ENCODE assay signal across 14 cellular contexts in genomic region chr1:157485793-157486192, GRCh38.
DNase-seq lines count a peak whose midpoint lies in the region; ATAC-seq, FAIRE-seq and TF ChIP-seq lines count a peak whose summit lies in the region.
"Had no signal": no experiment of that assay in that cellular context is flagged by ENCODE, and none has a peak within 500 bp of the region (broad histone marks: within the 10 kb centered on the region; RNA-seq: fewer than 3 reads in every experiment).

No MANE protein-coding gene starts in this region.

- no peaks in the 10 kb centered on the region for H3K9me1 ChIP-seq in K562 (ENCODE audit: control insufficient read depth, insufficient read depth, low read length)

- H3K9me3 ChIP-seq in WERI-Rb-1 (ENCODE audit: severe bottlenecking) (peaks cover under 1% of the 10 kb centered on the region), K562 (replicated peaks; ENCODE audit: control insufficient read depth, insufficient read depth, low read depth, low read length) (no peaks in the 10 kb centered on the region)
- H3K9me3 ChIP-seq: A549, Caco-2 had no signal

- H3K36me3 ChIP-seq in WERI-Rb-1 = no peaks in the 10 kb centered on the region
- H3K36me3 ChIP-seq in K562 (ENCODE audit: control insufficient read depth, insufficient read depth, low read length) = no peaks in the 10 kb centered on the region

- no peak overlapping the region for H3K4me3 Mint-ChIP-seq in activated CD4-positive, alpha-beta T cell treated with anti-CD3 and anti-CD28 coated beads, Interleukin-2, amount 10 ng/mL, durations not matched to agents 24 days and 14 days
- H3K4me3 Mint-ChIP-seq in stimulated activated naive CD8-positive, alpha-beta T cell treated with anti-CD3 and anti-CD28 coated beads, Interleukin-15, amount 100 ng/mL, for 72 hours = no peak overlapping the region
- H3K4me3 Mint-ChIP-seq: CD14-positive monocyte; CD8-positive, alpha-beta memory T cell; HFFc6 had no signal

- WGBS in K562 (ENCODE audit: insufficient coverage, low coverage, missing lambda C conversion rate) = 59% methylated on average over 3 of the region's 3 CpGs

- H3K27me3 Mint-ChIP-seq in activated CD4-positive, alpha-beta T cell treated with anti-CD3 and anti-CD28 coated beads, Interleukin-2, amount 10 ng/mL, durations not matched to agents 24 days and 14 days = peaks cover 21% of the 10 kb centered on the region
- H3K27me3 Mint-ChIP-seq in stimulated activated naive CD8-positive, alpha-beta T cell treated with anti-CD3 and anti-CD28 coated beads, Interleukin-15, amount 100 ng/mL, for 72 hours = peaks cover 7% of the 10 kb centered on the region

- no peak for TF ChIP-seq RAD21 in K562 (CRISPR knock-in tag; conservative IDR thresholded peaks at IDR 0.05 in 1 of 2, IDR thresholded peaks at IDR 0.05 in 1 of 2)

- no peak overlapping the region for H3K4me2 ChIP-seq in K562 (ENCODE audit: insufficient read depth, low read length)
- H3K4me2 ChIP-seq: A549 had no signal

- no peak for TF ChIP-seq CTCF in WERI-Rb-1 (IDR thresholded peaks at IDR 0.05; ENCODE audit: low read depth, low read length)
- no peak for TF ChIP-seq CTCF in K562 (IDR thresholded peaks at IDR 0.05 in 2 of 3, conservative IDR thresholded peaks at IDR 0.05 in 1 of 3; ENCODE audit: insufficient read depth in 2 of 3, low read depth in 1 of 3, low read length in 3 of 3)

- no peak overlapping the region for H3K4me3 ChIP-seq in WERI-Rb-1 (ENCODE audit: low read depth, low read length)
- no peak overlapping the region for H3K4me3 ChIP-seq in K562
- H3K4me3 ChIP-seq: A549 had no signal

- H3K36me3 Mint-ChIP-seq in activated CD4-positive, alpha-beta T cell treated with anti-CD3 and anti-CD28 coated beads, Interleukin-2, amount 10 ng/mL, durations not matched to agents 24 days and 14 days (ENCODE audit: low read depth) = no peaks in the 10 kb centered on the region
- H3K36me3 Mint-ChIP-seq: CD14-positive monocyte; CD8-positive, alpha-beta memory T cell had no signal

- no peak overlapping the region for H3K9ac ChIP-seq in K562 (ENCODE audit: insufficient read depth in 1 of 2, low read depth in 2 of 2, low read length in 2 of 2)

- BruUV-seq in K562 (replicated peaks; lab: Mats Ljungman, UMichigan) = no TSS peak

- ATAC-seq in K562 = no peak
- peak; percentile 40 for ATAC-seq in stimulated activated naive CD8-positive, alpha-beta T cell treated with anti-CD3 and anti-CD28 coated beads, Interleukin-15, amount 100 ng/mL, for 72 hours
- ATAC-seq: A549 had no signal

- TF ChIP-seq EP300 in K562 (IDR thresholded peaks at IDR 0.05; ENCODE audit: low read length) = no peak

- H3K4me1 ChIP-seq in K562 (replicated peaks in 1 of 2; ENCODE audit: control insufficient read depth in 2 of 2, insufficient read depth in 2 of 2, low read length in 2 of 2) = peaks cover 7 to 18% of the 10 kb centered on the region in 2 experiments; a peak in 4 of 5 replicates
- H3K4me1 ChIP-seq: A549, Caco-2 had no signal

- H3K27ac ChIP-seq in WERI-Rb-1 (0 out of 2 replicates have a peak overlapping the region, but pooled peaks have one; percentile 13), K562 (ENCODE audit: extremely low read depth, low read depth, low read length) (no peak overlapping the region)
- H3K27ac ChIP-seq: A549 had no signal

- TF ChIP-seq POLR2A in K562 (conservative IDR thresholded peaks at IDR 0.05) = no peak
- TF ChIP-seq POLR2A in erythroblast (IDR thresholded peaks at IDR 0.05; ENCODE audit: low read length) = no peak

- no peaks in the 10 kb centered on the region for H3K79me2 ChIP-seq in K562 (ENCODE audit: control insufficient read depth, insufficient read depth, low read length)

- intact Hi-C loops in activated CD4-positive, alpha-beta T cell treated with anti-CD3 and anti-CD28 coated beads, Interleukin-2, amount 10 ng/mL, durations not matched to agents 24 days and 14 days (cut with micrococcal nuclease) = no loop called here
- intact Hi-C loops in K562 (cut with micrococcal nuclease) = no loop called here

- CTCF ChIA-PET in K562 (lab: Yijun Ruan, JAX; ENCODE audit: low intra/inter-chr PET ratio) = interaction anchor here (1.3 kb wide), 1 partner anchor 292 kb away, joined by 3 read pairs; no protein-coding TSS in a partner anchor

- H3K27me3 ChIP-seq in WERI-Rb-1 (ENCODE audit: insufficient read depth, low read depth, severe bottlenecking) = no peaks in the 10 kb centered on the region
- H3K27me3 ChIP-seq in K562 (ENCODE audit: control insufficient read depth in 2 of 2, insufficient read depth in 2 of 2, low read length in 2 of 2) = 0 out of 5 replicates have a peak, but pooled peaks cover 0 to 3% of the 10 kb centered on the region in 2 experiments

- in situ Hi-C loops in K562 (cut with MboI) = loop anchor here (5.0 kb wide), 1 partner anchor 108 kb away; no protein-coding TSS in a partner anchor

- POLR2A ChIA-PET in K562 (lab: Yijun Ruan, JAX) = interaction anchor here (0.6 kb wide), 1 partner anchor 392 kb away, joined by 3 read pairs; no protein-coding TSS in a partner anchor

- peak overlapping the region; percentile 19; the same call in 1 of the 2 replicates for H2AFZ ChIP-seq in K562 (ENCODE audit: low read depth, low read length)

- FAIRE-seq in K562 (lab: Jason Lieb, UNC) = no peak
- FAIRE-seq: A549, GM18507 had no signal

- H3K4me1 Mint-ChIP-seq in activated CD4-positive, alpha-beta T cell treated with anti-CD3 and anti-CD28 coated beads, Interleukin-2, amount 10 ng/mL, durations not matched to agents 24 days and 14 days = no peaks in the 10 kb centered on the region
- peaks cover 5% of the 10 kb centered on the region for H3K4me1 Mint-ChIP-seq in stimulated activated naive CD8-positive, alpha-beta T cell treated with anti-CD3 and anti-CD28 coated beads, Interleukin-15, amount 100 ng/mL, for 72 hours
- H3K4me1 Mint-ChIP-seq: CD8-positive, alpha-beta memory T cell had no signal

- DNase-seq in activated CD4-positive, alpha-beta T cell treated with anti-CD3 and anti-CD28 coated beads, Interleukin-2, amount 10 ng/mL, durations not matched to agents 24 days and 14 days = peak; percentile 43
- no peak for DNase-seq in activated CD4-positive, alpha-beta T cell treated with anti-CD3 and anti-CD28 coated beads for 4 hours
- DNase-seq in WERI-Rb-1 (peak; percentile 65), K562 (ENCODE audit: extremely low read depth in 1 of 4, low spot score in 3 of 4) (no peak), hippocampal formation (lab: John Stamatoyannopoulos, UW) (no peak), erythroblast (lab: John Stamatoyannopoulos, UW) (no peak)
- DNase-seq in stimulated activated naive CD8-positive, alpha-beta T cell treated with anti-CD3 and anti-CD28 coated beads, Interleukin-15, amount 100 ng/mL, for 72 hours = no peak
- DNase-seq: Caco-2; CD8-positive, alpha-beta memory T cell; HCEC 1CT; HFFc6 had no signal

- H4K20me1 ChIP-seq in K562 (replicated peaks; ENCODE audit: control insufficient read depth, insufficient read depth, low read length) = no peaks in the 10 kb centered on the region

- H3K27ac Mint-ChIP-seq in activated CD4-positive, alpha-beta T cell treated with anti-CD3 and anti-CD28 coated beads, Interleukin-2, amount 10 ng/mL, durations not matched to agents 24 days and 14 days = no peak overlapping the region
- H3K27ac Mint-ChIP-seq in stimulated activated naive CD8-positive, alpha-beta T cell treated with anti-CD3 and anti-CD28 coated beads, Interleukin-15, amount 100 ng/mL, for 72 hours = no peak overlapping the region
- H3K27ac Mint-ChIP-seq: HFFc6 had no signal

- no peaks in the 10 kb centered on the region for H3K9me3 Mint-ChIP-seq in activated CD4-positive, alpha-beta T cell treated with anti-CD3 and anti-CD28 coated beads, Interleukin-2, amount 10 ng/mL, durations not matched to agents 24 days and 14 days
- H3K9me3 Mint-ChIP-seq in stimulated activated naive CD8-positive, alpha-beta T cell treated with anti-CD3 and anti-CD28 coated beads, Interleukin-15, amount 100 ng/mL, for 72 hours = peaks cover 0 to under 1% of the 10 kb centered on the region in 2 donors
- H3K9me3 Mint-ChIP-seq: HFFc6 had no signal

TF ChIP-seq in K562, 482 proteins besides CTCF, POLR2A, EP300 and RAD21 (continues in another document):
- no peak for TF ChIP-seq ZHX1 (conservative IDR thresholded peaks at IDR 0.05; ENCODE audit: low read length)
- TF ChIP-seq SUPT5H (IDR thresholded peaks at IDR 0.05) = no peak
- TF ChIP-seq RUNX1 (IDR thresholded peaks at IDR 0.05; ENCODE audit: low read depth) = no peak
- TF ChIP-seq KAT2B (IDR thresholded peaks at IDR 0.05; ENCODE audit: low read depth, low read length) = no peak
- TF ChIP-seq ZNF282 (CRISPR knock-in tag; IDR thresholded peaks at IDR 0.05) = no peak
- no peak for TF ChIP-seq NELFE (IDR thresholded peaks at IDR 0.05; ENCODE audit: insufficient read depth, insufficient read length)
- TF ChIP-seq RFX5 (IDR thresholded peaks at IDR 0.05; ENCODE audit: low read depth, low read length) = no peak

Comparison
In these comparisons a context has a peak if more than half of its experiments do, and no peak if none do; other contexts are left out.
1. DNase-seq: peak in activated CD4-positive, alpha-beta T cell treated with anti-CD3 and anti-CD28 coated beads, Interleukin-2, amount 10 ng/mL, durations not matched to agents 24 days and 14 days (single experiment) and WERI-Rb-1 (single experiment); none in activated CD4-positive, alpha-beta T cell treated with anti-CD3 and anti-CD28 coated beads for 4 hours (0 of 2), K562 (0 of 4), stimulated activated naive CD8-positive, alpha-beta T cell treated with anti-CD3 and anti-CD28 coated beads, Interleukin-15, amount 100 ng/mL, for 72 hours (0 of 2), hippocampal formation (0 of 2) and erythroblast (0 of 2).